Comparison of ENCODE assay signal across 36 cellular contexts in the genomic region with DNA sequence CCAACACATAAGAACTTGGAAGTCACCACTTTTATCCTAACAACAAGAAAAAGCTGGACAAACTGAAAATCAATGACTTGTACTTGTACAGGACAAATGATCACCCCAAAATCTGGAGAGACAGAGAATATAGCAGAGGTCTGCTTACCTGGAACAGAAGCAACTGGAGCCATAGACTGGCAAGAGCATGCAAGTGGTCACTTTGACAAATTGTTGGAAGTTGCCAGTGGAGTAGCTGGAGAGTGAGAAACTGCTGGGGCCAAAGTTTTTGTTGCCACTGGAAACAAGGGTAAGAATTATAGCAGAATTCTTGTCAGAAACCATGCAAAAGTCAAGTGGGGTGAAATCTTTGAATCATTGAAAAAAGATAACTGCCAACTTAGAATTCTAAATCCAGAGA. TPM values are rescaled to one million over a fixed set of nuclear protein-coding genes. Genes with fewer than 3 reads are reported as not detected.
"Had no signal": no experiment of that assay in that cellular context is flagged by ENCODE, and none has a peak within 500 bp of the region (broad histone marks: within the 10 kb centered on the region; RNA-seq: fewer than 3 reads in every experiment).

No MANE protein-coding gene starts in this region.

- H3K36me3 ChIP-seq: MG63 had no signal

- H3K9me3 ChIP-seq: MG63 had no signal

- H3K4me3 ChIP-seq: MG63 had no signal

- DNase-seq: Karpas-422, Kasumi-1, MG63, MM.1S, MV-4-11, NCI-H1048, NCI-H1092, NCI-H1092 treated with DMSO at 0.1 percent for 48 hours, NCI-H1105, NCI-H1105 treated with DMSO at 0.1 percent for 48 hours, NCI-H1417 treated with DMSO at 0.1 percent for 48 hours, NCI-H1436, NCI-H1436 treated with DMSO at 0.1 percent for 48 hours, NCI-H146, NCI-H1694, NCI-H187, NCI-H187 treated with DMSO at 0.1 percent for 48 hours, NCI-H1930, NCI-H2029, NCI-H2029 treated with DMSO at 0.1 percent for 48 hours, NCI-H2081, NCI-H2081 treated with DMSO at 0.1 percent for 48 hours, NCI-H2107, NCI-H2171, NCI-H2171 treated with DMSO at 0.1 percent for 48 hours, NCI-H2227 treated with DMSO at 0.1 percent for 48 hours, NCI-H226, NCI-H345, NCI-H446, NCI-H446 treated with DMSO at 0.1 percent for 48 hours, NCI-H510A had no signal

- H3K4me2 ChIP-seq: KMS-11 had no signal

- H3K27ac ChIP-seq: KMS-11 had no signal

- H3K9ac ChIP-seq: KMS-11 had no signal

RNA-seq across cellular contexts. Expression of a gene that starts 35.2 kb away (rescaled TPM):
- total RNA-seq: LHCN-M2, M059J, MCF 10A, NCI-H460 had no signal
